23 cellular contexts compared by ENCODE assay signal in genomic region chr3:43862470-43862869, GRCh38.
"Had no signal": no experiment of that assay in that cellular context is flagged by ENCODE, and none has a peak within 500 bp of the region (broad histone marks: within the 10 kb centered on the region; RNA-seq: fewer than 3 reads in every experiment).

No MANE protein-coding gene starts in this region.

- H3K4me3 ChIP-seq: K562, SJSA1, SK-N-MC had no signal

- H3K4me3 Mint-ChIP-seq: IgD-negative memory B cell had no signal

- H3K36me3 ChIP-seq: SJSA1 had no signal

- H3K9me3 Mint-ChIP-seq: IgD-negative memory B cell had no signal

- H3K36me3 Mint-ChIP-seq: IgD-negative memory B cell had no signal

- H3K9me3 ChIP-seq: SJSA1 had no signal

- DNase-seq: Kasumi-1, MM.1S, NCI-H1092 treated with DMSO at 0.1 percent for 48 hours, NCI-H1436, NCI-H187, NCI-H2029, NCI-H2081 treated with DMSO at 0.1 percent for 48 hours, NCI-H2171, NCI-H226, NCI-H446, NCI-H510A, NCI-H524 treated with DMSO at 0.1 percent for 48 hours, NCI-H69, NCI-H774, Right ventricle myocardium superior, RPMI8226, SIG-M5 had no signal

- H3K4me2 ChIP-seq: KMS-11 had no signal

- H3K9ac ChIP-seq: KMS-11 had no signal

- H3K27ac ChIP-seq: HL-60, KMS-11, SJSA1, SK-N-MC had no signal

- H3K27me3 ChIP-seq: SJSA1 had no signal
